In genomic region chr22:22753526-22754267, GRCh38 we compare ENCODE assay signal across 8 cellular contexts.
DNase-seq lines count a peak whose midpoint lies in the region; ATAC-seq and TF ChIP-seq lines count a peak whose summit lies in the region.

No MANE protein-coding gene starts in this region.

- H3K27me3 Mint-ChIP-seq in activated CD4-positive, alpha-beta T cell treated with anti-CD3 and anti-CD28 coated beads, Interleukin-2, amount 10 ng/mL, durations not matched to agents 7 days and 5 days, result no peaks in the 10 kb centered on the region

- peaks cover 0 to 4% (median 0%) of the 10 kb centered on the region in 45 donors for H3K27me3 ChIP-seq in dorsolateral prefrontal cortex

- peak; percentile 89 for ATAC-seq in mucosa of descending colon
- peak; percentile 82 for ATAC-seq in stimulated activated naive CD8-positive, alpha-beta T cell treated with anti-CD3 and anti-CD28 coated beads, Interleukin-15, Interleukin-2, amounts not matched to agents 100 U/mL and 50 U/mL, for 24 hours

- TF ChIP-seq CTCF in 22Rv1 (IDR thresholded peaks at IDR 0.05) (peak; percentile 90), GM10248 (IDR thresholded peaks at IDR 0.05; ENCODE audit: control extremely low read depth, extremely low read depth, low read depth, missing control alignments) (peak; percentile 89), dorsolateral prefrontal cortex (IDR thresholded peaks at IDR 0.05 in 54 of 56, conservative IDR thresholded peaks at IDR 0.05 in 2 of 56; ENCODE audit: low read depth in 1 of 56, partially characterized antibody in 56 of 56) (peak in 53 of 56 donors; percentile 17 to 63 (median 48)), mucosa of descending colon (IDR thresholded peaks at IDR 0.05) (peak; percentile 65)

- no peak overlapping the region for H3K4me3 ChIP-seq in dorsolateral prefrontal cortex
- H3K4me3 ChIP-seq in mucosa of descending colon, result no peak overlapping the region

- H3K4me1 Mint-ChIP-seq in activated CD4-positive, alpha-beta T cell treated with anti-CD3 and anti-CD28 coated beads, Interleukin-2, amount 10 ng/mL, durations not matched to agents 7 days and 5 days, result peaks cover 8% of the 10 kb centered on the region

- no peaks in the 10 kb centered on the region for H3K36me3 Mint-ChIP-seq in activated CD4-positive, alpha-beta T cell treated with anti-CD3 and anti-CD28 coated beads, Interleukin-2, amount 10 ng/mL, durations not matched to agents 7 days and 5 days (ENCODE audit: low read depth)

- H3K9me3 Mint-ChIP-seq in activated CD4-positive, alpha-beta T cell treated with anti-CD3 and anti-CD28 coated beads, Interleukin-2, amount 10 ng/mL, durations not matched to agents 7 days and 5 days, result no peaks in the 10 kb centered on the region

- CTCF ChIA-PET in GM10248 (lab: Yijun Ruan, JAX), result interaction anchor here (0.6 to 7.0 kb wide), 49 partner anchors 10 to 376 kb away, joined by 3 to 106 read pairs (median 4); no protein-coding TSS in a partner anchor
- CTCF ChIA-PET in activated CD4-positive, alpha-beta T cell treated with anti-CD3 and anti-CD28 coated beads, Interleukin-2, amount 10 ng/mL, durations not matched to agents 7 days and 5 days (lab: Charles Lee), result interaction anchor here (0.8 to 2.7 kb wide), 19 partner anchors 9 to 373 kb away, joined by 3 to 23 read pairs (median 4); no protein-coding TSS in a partner anchor

- peak overlapping the region; percentile 76 for H3K27ac Mint-ChIP-seq in activated CD4-positive, alpha-beta T cell treated with anti-CD3 and anti-CD28 coated beads, Interleukin-2, amount 10 ng/mL, durations not matched to agents 7 days and 5 days

- H3K9me3 ChIP-seq in mucosa of descending colon, result no peaks in the 10 kb centered on the region

- no peaks in the 10 kb centered on the region for H3K36me3 ChIP-seq in mucosa of descending colon (ENCODE audit: low read depth)

- H3K4me3 Mint-ChIP-seq in activated CD4-positive, alpha-beta T cell treated with anti-CD3 and anti-CD28 coated beads, Interleukin-2, amount 10 ng/mL, durations not matched to agents 7 days and 5 days, result no peak overlapping the region

- DNase-seq in GM10248 (ENCODE audit: extremely low spot score) (peak; percentile 87), NCI-H2029 (lab: John Stamatoyannopoulos, UW) (peak; percentile 67), dorsolateral prefrontal cortex (peak in 3 of 10 donors; percentile 18 to 44 (median 27)), mucosa of descending colon (peak; percentile 76 to 83 (median 82)), GF-D8 (lab: John Stamatoyannopoulos, UW) (no peak)
- peak; percentile 85 for DNase-seq in activated CD4-positive, alpha-beta T cell treated with anti-CD3 and anti-CD28 coated beads, Interleukin-2, amount 10 ng/mL, durations not matched to agents 7 days and 5 days
- peak; percentile 82 for DNase-seq in stimulated activated naive CD8-positive, alpha-beta T cell treated with anti-CD3 and anti-CD28 coated beads, Interleukin-15, Interleukin-2, amounts not matched to agents 100 U/mL and 50 U/mL, for 24 hours

- H3K27ac ChIP-seq in 22Rv1 (no peak overlapping the region), dorsolateral prefrontal cortex (no peak overlapping the region)

- no peaks in the 10 kb centered on the region for H3K4me1 ChIP-seq in mucosa of descending colon (ENCODE audit: low read depth)

- POLR2A ChIA-PET in GM10248 (lab: Yijun Ruan, JAX), result no interaction called here
- POLR2A ChIA-PET in activated CD4-positive, alpha-beta T cell treated with anti-CD3 and anti-CD28 coated beads, Interleukin-2, amount 10 ng/mL, durations not matched to agents 7 days and 5 days (lab: Charles Lee), result no interaction called here

- intact Hi-C loops in dorsolateral prefrontal cortex (cut with DNase I) (no loop called here), mucosa of descending colon (cut with DNase I, micrococcal nuclease) (no loop called here)
